Comparison of ENCODE assay signal across 7 cellular contexts in genomic region chr1:181482521-181483083, GRCh38. TPM values are rescaled to one million over a fixed set of nuclear protein-coding genes. Genes with fewer than 3 reads are reported as not detected.
DNase-seq lines count a peak whose midpoint lies in the region; ATAC-seq and TF ChIP-seq lines count a peak whose summit lies in the region.

No MANE protein-coding gene starts in this region.

- DNase-seq in NCI-H774 (lab: John Stamatoyannopoulos, UW) (peak; percentile 41), epithelial cell of esophagus (ENCODE audit: low read depth) (peak; percentile 43), nephron progenitor cell (peak; percentile 81), immature natural killer cell (no peak)

- ATAC-seq in GM18517 (IDR thresholded peaks at IDR 0.05; ENCODE audit: unreplicated experiment), result peak; percentile 44
- ATAC-seq in HG02642 (IDR thresholded peaks at IDR 0.05; ENCODE audit: poor library complexity, unreplicated experiment), result peak; percentile 62
- ATAC-seq in GM18520 (IDR thresholded peaks at IDR 0.05; ENCODE audit: unreplicated experiment), result no peak

- peak overlapping the region; percentile 82 for H3K4me3 Mint-ChIP-seq in nephron progenitor cell
- peak overlapping the region in 1 of 5 donors; percentile 38 for H3K4me3 Mint-ChIP-seq in immature natural killer cell

- H3K36me3 Mint-ChIP-seq in nephron progenitor cell (ENCODE audit: low read depth) (no peaks in the 10 kb centered on the region), immature natural killer cell (no peaks in the 10 kb centered on the region)

- peaks cover 76% of the 10 kb centered on the region for H3K27me3 Mint-ChIP-seq in nephron progenitor cell (ENCODE audit: low read depth, poor library complexity)
- H3K27me3 Mint-ChIP-seq in immature natural killer cell (ENCODE audit: low read depth in 3 of 3), result peaks cover 17 to 39% (median 26%) of the 10 kb centered on the region in 3 donors

- H3K4me1 Mint-ChIP-seq in nephron progenitor cell, result peaks cover 41% of the 10 kb centered on the region
- H3K4me1 Mint-ChIP-seq in immature natural killer cell, result no peaks in the 10 kb centered on the region

- H3K4me3 ChIP-seq in epithelial cell of esophagus (ENCODE audit: low read length), result no peak overlapping the region

- TF ChIP-seq CTCF in epithelial cell of esophagus (IDR thresholded peaks at IDR 0.05; ENCODE audit: insufficient read depth, low read depth, low read length, missing control alignments), result no peak
- no peak for TF ChIP-seq CTCF in nephron progenitor cell (IDR thresholded peaks at IDR 0.05)

- no peaks in the 10 kb centered on the region for H3K9me3 Mint-ChIP-seq in nephron progenitor cell
- peaks cover 0 to 11% (median 0%) of the 10 kb centered on the region in 6 donors for H3K9me3 Mint-ChIP-seq in immature natural killer cell

- H3K27ac Mint-ChIP-seq in nephron progenitor cell (no peak overlapping the region), immature natural killer cell (no peak overlapping the region)

RNA-seq across cellular contexts. Expression of gene CACNA1E, which starts 0.7 kb away (rescaled TPM):
- not detected for polyA plus RNA-seq in immature natural killer cell

Comparison
In these comparisons a context has a peak if more than half of its experiments do, and no peak if none do; other contexts are left out.
1. DNase-seq: peak in NCI-H774 (single experiment), epithelial cell of esophagus (single experiment) and nephron progenitor cell (single experiment); none in immature natural killer cell (0 of 3).